In the genomic region with DNA sequence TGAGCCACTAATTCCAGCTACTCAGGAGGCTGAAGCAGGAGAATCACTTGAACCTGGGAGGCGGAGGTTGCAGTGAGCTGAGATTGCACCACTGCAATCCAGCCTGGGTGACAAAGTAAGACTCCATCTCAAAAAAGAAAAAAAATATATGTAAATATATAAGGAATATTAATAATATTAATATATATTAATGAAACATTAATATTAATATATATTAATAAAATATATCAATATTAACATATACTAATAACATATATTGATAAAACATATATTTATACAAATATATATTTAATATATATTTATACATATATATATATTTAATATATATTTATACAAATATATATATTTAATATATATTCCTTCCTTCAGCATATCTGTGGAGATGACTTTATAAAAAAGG, we compare ENCODE assay signal across 19 cellular contexts.
"Had no signal": no experiment of that assay in that cellular context is flagged by ENCODE, and none has a peak within 500 bp of the region (broad histone marks: within the 10 kb centered on the region; RNA-seq: fewer than 3 reads in every experiment).

No MANE protein-coding gene starts in this region.

- H3K9ac ChIP-seq: KMS-11 had no signal

- ATAC-seq: K562, SK-N-SH treated with all-trans-retinoic acid at 6 μM for 48 hours had no signal

- DNase-seq: Kasumi-1, MM.1S, NCI-H1092 treated with DMSO at 0.1 percent for 48 hours, NCI-H1417 treated with DMSO at 0.1 percent for 48 hours, NCI-H146, NCI-H1694 treated with DMSO at 0.1 percent for 48 hours, NCI-H1930, NCI-H2081, NCI-H2107, NCI-H2227 treated with DMSO at 0.1 percent for 48 hours, NCI-H510A, NCI-H524 treated with DMSO at 0.1 percent for 48 hours, NCI-H69, NCI-H774, SHP77 had no signal

- H3K4me3 ChIP-seq: K562 had no signal

- H3K27ac ChIP-seq: KMS-11, RWPE1 had no signal

- H3K4me2 ChIP-seq: KMS-11 had no signal
